17 cellular contexts compared by ENCODE assay signal in genomic region chr11:12303431-12304149, GRCh38.
DNase-seq lines count a peak whose midpoint lies in the region; ATAC-seq and TF ChIP-seq lines count a peak whose summit lies in the region.
"Had no signal": no experiment of that assay in that cellular context is flagged by ENCODE, and none has a peak within 500 bp of the region (broad histone marks: within the 10 kb centered on the region; RNA-seq: fewer than 3 reads in every experiment).

No MANE protein-coding gene starts in this region.

- no peak for TF ChIP-seq POLR2A in tibial nerve (IDR thresholded peaks at IDR 0.05)

- no peak overlapping the region for H3K4me3 ChIP-seq in tibial nerve
- H3K4me3 ChIP-seq: SK-N-MC had no signal

- H3K9me3 ChIP-seq in tibial nerve: peaks cover 0 to 9% (median 0%) of the 10 kb centered on the region in 4 donors

- H3K36me3 ChIP-seq in tibial nerve: no peaks in the 10 kb centered on the region

- no peaks in the 10 kb centered on the region for H3K4me1 ChIP-seq in tibial nerve

- DNase-seq in DMS53 (lab: John Stamatoyannopoulos, UW) (peak; percentile 28), DMS53 treated with DMSO at 0.1 percent for 48 hours (lab: John Stamatoyannopoulos, UW; ENCODE audit: unreplicated experiment) (no peak), EH (ENCODE audit: low read depth) (peak; percentile 64), amniotic epithelial cell (ENCODE audit: low read depth) (peak; percentile 64), iris pigment epithelial cell (ENCODE audit: low read depth) (peak; percentile 77), tibial nerve (ENCODE audit: low spot score in 2 of 2) (no peak)
- DNase-seq in activated CD8-positive, alpha-beta memory T cell treated with anti-CD3 and anti-CD28 coated beads, Interleukin-2, amount 50 U/mL, for 48 hours: no peak
- DNase-seq: CD4-positive, alpha-beta memory T cell; EL; NCI-H1105 treated with DMSO at 0.1 percent for 48 hours; NCI-H1694 treated with DMSO at 0.1 percent for 48 hours; NCI-H2171; NCI-H446 treated with DMSO at 0.1 percent for 48 hours had no signal

- 77 to 92% methylated on average over 2 of the region's 2 CpGs for WGBS in tibial nerve, 2 donors

- no peak overlapping the region for H3K27ac ChIP-seq in tibial nerve
- H3K27ac ChIP-seq: 22Rv1, SK-N-MC had no signal

- no peak for TF ChIP-seq EP300 in tibial nerve (IDR thresholded peaks at IDR 0.05)

- no peak for TF ChIP-seq CTCF in tibial nerve (IDR thresholded peaks at IDR 0.05)

- ATAC-seq in HG03457 (IDR thresholded peaks at IDR 0.05; ENCODE audit: unreplicated experiment): no peak
- ATAC-seq: Panc1 had no signal

- H3K27me3 ChIP-seq in tibial nerve: no peaks in the 10 kb centered on the region

Comparison
In these comparisons a context has a peak if more than half of its experiments do, and no peak if none do; other contexts are left out.
1. DNase-seq: peak in DMS53 (single experiment), EH (single experiment), amniotic epithelial cell (single experiment) and iris pigment epithelial cell (single experiment); none in DMS53 treated with DMSO at 0.1 percent for 48 hours (single experiment), tibial nerve (0 of 2) and activated CD8-positive, alpha-beta memory T cell treated with anti-CD3 and anti-CD28 coated beads, Interleukin-2, amount 50 U/mL, for 48 hours (single experiment).